ENCODE assay signal across 1 cellular context in the genomic region with DNA sequence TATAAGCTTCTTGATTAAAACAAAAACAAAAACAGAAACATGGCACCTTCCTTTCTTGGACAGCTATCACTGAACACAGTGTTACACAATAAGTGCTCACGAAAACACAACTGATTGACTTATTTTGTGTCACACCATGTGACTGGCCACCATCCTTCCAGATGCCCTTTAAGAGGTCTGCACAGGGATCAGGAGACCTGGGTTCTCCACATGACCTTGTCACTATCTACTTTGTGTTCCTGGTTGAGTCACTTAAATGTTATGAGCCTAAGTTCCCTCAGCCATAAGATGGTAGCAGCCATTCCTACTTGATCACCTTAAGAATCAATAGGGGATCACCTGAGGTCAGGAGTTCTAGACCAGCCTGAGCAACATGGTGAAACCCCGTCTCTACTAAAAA.
TF ChIP-seq lines count a peak whose summit lies in the region.

No MANE protein-coding gene starts in this region.

TF ChIP-seq in HepG2, 621 proteins besides CTCF, POLR2A, EP300 and RAD21 (continued from another document):
- TF ChIP-seq, protein P1, sequence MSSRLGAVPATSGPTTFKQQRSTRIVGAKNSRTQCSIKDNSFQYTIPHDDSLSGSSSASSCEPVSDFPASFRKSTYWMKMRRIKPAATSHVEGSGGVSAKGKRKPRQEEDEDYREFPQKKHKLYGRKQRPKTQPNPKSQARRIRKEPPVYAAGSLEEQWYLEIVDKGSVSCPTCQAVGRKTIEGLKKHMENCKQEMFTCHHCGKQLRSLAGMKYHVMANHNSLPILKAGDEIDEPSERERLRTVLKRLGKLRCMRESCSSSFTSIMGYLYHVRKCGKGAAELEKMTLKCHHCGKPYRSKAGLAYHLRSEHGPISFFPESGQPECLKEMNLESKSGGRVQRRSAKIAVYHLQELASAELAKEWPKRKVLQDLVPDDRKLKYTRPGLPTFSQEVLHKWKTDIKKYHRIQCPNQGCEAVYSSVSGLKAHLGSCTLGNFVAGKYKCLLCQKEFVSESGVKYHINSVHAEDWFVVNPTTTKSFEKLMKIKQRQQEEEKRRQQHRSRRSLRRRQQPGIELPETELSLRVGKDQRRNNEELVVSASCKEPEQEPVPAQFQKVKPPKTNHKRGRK (CRISPR knock-in tag; IDR thresholded peaks at IDR 0.05): no peak
- TF ChIP-seq ATF1 (CRISPR knock-in tag; IDR thresholded peaks at IDR 0.05): no peak
- 0 out of 2 replicates have a peak, but pooled peaks have one; percentile 37 for TF ChIP-seq CEBPB (IDR thresholded peaks at IDR 0.05; ENCODE audit: borderline replicate concordance, low read depth, low read length)
- TF ChIP-seq POGZ (CRISPR knock-in tag; IDR thresholded peaks at IDR 0.05): 0 out of 2 replicates have a peak, but pooled peaks have one; percentile 16
- TF ChIP-seq CEBPG (CRISPR knock-in tag; IDR thresholded peaks at IDR 0.05): no peak
- 0 out of 2 replicates have a peak, but pooled peaks have one; percentile 9 for TF ChIP-seq RARA (CRISPR knock-in tag; IDR thresholded peaks at IDR 0.05)
- 0 out of 2 replicates have a peak, but pooled peaks have one; percentile 34 for TF ChIP-seq ZNF343 (CRISPR knock-in tag; IDR thresholded peaks at IDR 0.05)
- no peak for TF ChIP-seq ZBTB20 (CRISPR knock-in tag; IDR thresholded peaks at IDR 0.05; ENCODE audit: borderline replicate concordance, low read depth)
- TF ChIP-seq HNRNPLL (IDR thresholded peaks at IDR 0.05; ENCODE audit: low read depth, low read length, poor library complexity, severe bottlenecking): no peak
